Comparison of ENCODE assay signal across 20 cellular contexts in genomic region chr15:48653913-48654630, GRCh38.
"Had no signal": no experiment of that assay in that cellular context is flagged by ENCODE, and none has a peak within 500 bp of the region (broad histone marks: within the 10 kb centered on the region; RNA-seq: fewer than 3 reads in every experiment).

No MANE protein-coding gene starts in this region.

- H3K36me3 ChIP-seq: breast epithelium, neural progenitor cell had no signal

- H3K9me3 Mint-ChIP-seq: activated CD4-positive, alpha-beta T cell treated with anti-CD3 and anti-CD28 coated beads, Interleukin-2, amount 10 ng/mL, durations not matched to agents 7 days and 5 days; memory B cell; naive B cell; neural progenitor cell had no signal

- H3K27me3 ChIP-seq: breast epithelium, hepatocyte, neural progenitor cell had no signal

- DNase-seq: activated CD4-positive, alpha-beta T cell treated with anti-CD3 and anti-CD28 coated beads, Interleukin-2, amount 10 ng/mL, durations not matched to agents 7 days and 5 days; activated CD4-positive, CD25-positive, alpha-beta regulatory T cell; activated CD8-positive, alpha-beta memory T cell treated with anti-CD3 and anti-CD28 coated beads, Interleukin-2, amount 50 U/mL, for 4 hours; activated effector memory CD4-positive, alpha-beta T cell treated with Interleukin-2 at 50 U/mL for 16 hours; activated naive CD4-positive, alpha-beta T cell treated with anti-CD3 and anti-CD28 coated beads, Interleukin-2, amount 50 U/mL, for 16 hours; activated T-cell treated with anti-CD3 and anti-CD28 coated beads, Interleukin-2, amount 50 U/mL, for 48 hours; cerebellar nuclear complex; cortex of kidney; erythroblast; left colon; mucosa of descending colon; naive B cell; stimulated activated CD4-positive, alpha-beta T cell treated with anti-CD3 and anti-CD28 coated beads, Interleukin-4, amount 100 ng/mL, for 1 hour; T-helper 1 cell; T-helper 9 cell had no signal

- H3K4me3 ChIP-seq: breast epithelium, hepatocyte, mucosa of descending colon, neural progenitor cell, smooth muscle cell had no signal

- H3K9me3 ChIP-seq: breast epithelium, mucosa of descending colon had no signal

- H3K27ac ChIP-seq: hepatocyte, neural progenitor cell had no signal

- H3K4me1 ChIP-seq: breast epithelium had no signal

- H3K4me1 Mint-ChIP-seq: activated CD4-positive, alpha-beta T cell treated with anti-CD3 and anti-CD28 coated beads, Interleukin-2, amount 10 ng/mL, durations not matched to agents 7 days and 5 days; memory B cell; naive B cell had no signal

- ATAC-seq: left colon, mucosa of descending colon had no signal

- H3K36me3 Mint-ChIP-seq: memory B cell, naive B cell, neural progenitor cell had no signal

- H3K4me3 Mint-ChIP-seq: activated CD4-positive, alpha-beta T cell treated with anti-CD3 and anti-CD28 coated beads, Interleukin-2, amount 10 ng/mL, durations not matched to agents 7 days and 5 days; memory B cell; naive B cell; neural progenitor cell had no signal

- H3K27ac Mint-ChIP-seq: activated CD4-positive, alpha-beta T cell treated with anti-CD3 and anti-CD28 coated beads, Interleukin-2, amount 10 ng/mL, durations not matched to agents 7 days and 5 days; memory B cell; naive B cell; neural progenitor cell had no signal
